Comparison of ENCODE assay signal across 33 cellular contexts in the genomic region with DNA sequence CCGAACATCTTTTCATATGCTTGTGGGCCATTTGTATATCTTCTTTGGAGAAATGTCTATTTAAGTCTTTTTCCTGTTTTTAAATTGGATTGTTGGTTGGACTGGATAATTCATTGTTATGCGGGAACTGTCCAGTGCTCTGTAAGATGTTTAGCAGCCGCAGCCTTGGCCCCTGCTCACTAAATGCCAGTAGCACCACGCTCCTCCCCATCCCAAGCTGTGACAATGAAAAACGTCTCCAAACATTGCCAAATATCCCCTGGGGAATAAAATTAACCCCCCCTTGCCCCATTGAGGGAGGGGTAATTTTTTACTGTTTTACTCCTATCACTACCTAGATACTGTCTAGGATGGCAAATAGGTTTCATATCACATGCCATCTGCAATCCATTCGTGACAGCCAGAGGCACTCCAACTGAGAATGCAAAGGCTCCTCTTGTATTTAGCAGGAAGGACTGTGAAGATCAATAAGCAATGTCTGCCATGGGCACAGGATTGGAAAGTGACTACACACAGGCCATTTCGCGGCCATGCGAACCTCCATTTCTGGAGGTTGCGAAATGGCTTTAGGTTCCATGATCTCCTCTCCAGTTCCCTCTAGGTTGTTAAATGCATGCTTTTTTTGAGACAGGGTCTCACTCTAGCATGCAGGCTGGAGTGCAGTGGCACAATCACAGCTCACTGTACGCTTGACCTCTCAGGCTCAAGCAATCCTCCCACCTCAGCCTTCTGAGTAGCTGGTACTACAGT. TPM values are rescaled to one million over a fixed set of nuclear protein-coding genes. Genes with fewer than 3 reads are reported as not detected.
"Had no signal": no experiment of that assay in that cellular context is flagged by ENCODE, and none has a peak within 500 bp of the region (broad histone marks: within the 10 kb centered on the region; RNA-seq: fewer than 3 reads in every experiment).

No MANE protein-coding gene starts in this region.

- FAIRE-seq: TTC549 had no signal

- H3K27me3 ChIP-seq: brain microvascular endothelial cell, cardiac muscle cell, Peyer's patch had no signal

- H3K4me1 Mint-ChIP-seq: activated CD4-positive, alpha-beta T cell treated with anti-CD3 and anti-CD28 coated beads, Interleukin-2, amount 10 ng/mL, durations not matched to agents 7 days and 5 days; activated naive CD4-positive, alpha-beta T cell treated with anti-CD3 and anti-CD28 coated beads, Interleukin-2, amount 10 ng/mL, durations not matched to agents 7 days and 5 days; activated naive CD8-positive, alpha-beta T cell treated with anti-CD3 and anti-CD28 coated beads, Interleukin-2, amount 50 U/mL, for 24 hours had no signal

- H3K4me3 Mint-ChIP-seq: activated CD4-positive, alpha-beta T cell treated with anti-CD3 and anti-CD28 coated beads for 36 hours; activated CD4-positive, alpha-beta T cell treated with anti-CD3 and anti-CD28 coated beads, Interleukin-2, amount 10 ng/mL, durations not matched to agents 7 days and 5 days; activated CD8-positive, alpha-beta T cell treated with anti-CD3 and anti-CD28 coated beads, Interleukin-2, amount 10 ng/mL, durations not matched to agents 7 days and 5 days; activated naive CD4-positive, alpha-beta T cell treated with anti-CD3 and anti-CD28 coated beads, Interleukin-2, amount 10 ng/mL, durations not matched to agents 7 days and 5 days; activated naive CD8-positive, alpha-beta T cell; activated naive CD8-positive, alpha-beta T cell treated with anti-CD3 and anti-CD28 coated beads, Interleukin-2, amount 50 U/mL, for 24 hours; activated T-cell treated with anti-CD3 and anti-CD28 coated beads, Interleukin-2, amount 50 U/mL, for 24 hours had no signal

- H3K4me3 ChIP-seq: cardiac muscle cell, Peyer's patch had no signal

- H3K27ac ChIP-seq: brain microvascular endothelial cell, cardiac muscle cell, Peyer's patch had no signal

- H3K36me3 Mint-ChIP-seq: activated naive CD4-positive, alpha-beta T cell treated with anti-CD3 and anti-CD28 coated beads, Interleukin-2, amount 10 ng/mL, durations not matched to agents 7 days and 5 days had no signal

- H3K9me3 ChIP-seq: Peyer's patch had no signal

- H3K9me3 Mint-ChIP-seq: activated CD4-positive, alpha-beta T cell treated with anti-CD3 and anti-CD28 coated beads, Interleukin-2, amount 10 ng/mL, durations not matched to agents 7 days and 5 days; activated naive CD4-positive, alpha-beta T cell treated with anti-CD3 and anti-CD28 coated beads, Interleukin-2, amount 10 ng/mL, durations not matched to agents 7 days and 5 days; activated naive CD8-positive, alpha-beta T cell treated with anti-CD3 and anti-CD28 coated beads, Interleukin-2, amount 50 U/mL, for 24 hours; activated T-cell treated with anti-CD3 and anti-CD28 coated beads, Interleukin-2, amount 50 U/mL, for 24 hours had no signal

- DNase-seq: activated CD4-positive, alpha-beta T cell treated with anti-CD3 and anti-CD28 coated beads for 36 hours; activated CD4-positive, alpha-beta T cell treated with anti-CD3 and anti-CD28 coated beads, Interleukin-2, amount 10 ng/mL, durations not matched to agents 7 days and 5 days; activated CD4-positive, alpha-beta T cell treated with anti-CD3 and anti-CD28 coated beads, Interleukin-2, amount 50 U/mL, for 48 hours; activated CD8-positive, alpha-beta T cell treated with anti-CD3 and anti-CD28 coated beads, Interleukin-2, amount 10 ng/mL, durations not matched to agents 7 days and 5 days; activated gamma-delta T cell treated with Interleukin-2 at 50 U/mL for 16 hours; activated naive CD4-positive, alpha-beta T cell treated with anti-CD3 and anti-CD28 coated beads, Interleukin-2, amount 10 ng/mL, durations not matched to agents 7 days and 5 days; activated naive CD8-positive, alpha-beta T cell treated with anti-CD3 and anti-CD28 coated beads, Interleukin-2, amount 50 U/mL, for 24 hours; activated T-cell treated with anti-CD3 and anti-CD28 coated beads, Interleukin-2, amount 50 U/mL, for 24 hours; anterior cingulate cortex; brain microvascular endothelial cell; NCI-H1092 treated with DMSO at 0.1 percent for 48 hours; NCI-H1417; NCI-H146; NCI-H187; NCI-H2029 treated with DMSO at 0.1 percent for 48 hours; NCI-H2107; NCI-H2171; NCI-H510A; NCI-H526; NCI-H748 treated with DMSO at 0.1 percent for 48 hours; NK-92 treated with Interleukin-12 subunit alpha and Interleukin-12 subunit beta, amount 100 ng/mL, for 24 hours; PC-3; Peyer's patch; RPMI8226; SIG-M5; T1000 had no signal

- ATAC-seq: activated CD4-positive, alpha-beta T cell treated with anti-CD3 and anti-CD28 coated beads for 36 hours; activated CD8-positive, alpha-beta T cell treated with anti-CD3 and anti-CD28 coated beads, Interleukin-2, amount 10 ng/mL, durations not matched to agents 7 days and 5 days; activated naive CD8-positive, alpha-beta T cell treated with anti-CD3 and anti-CD28 coated beads, Interleukin-2, amount 50 U/mL, for 24 hours; PC-3 had no signal

- H3K27me3 Mint-ChIP-seq: activated CD4-positive, alpha-beta T cell treated with anti-CD3 and anti-CD28 coated beads for 36 hours; activated CD4-positive, alpha-beta T cell treated with anti-CD3 and anti-CD28 coated beads, Interleukin-2, amount 10 ng/mL, durations not matched to agents 7 days and 5 days; activated naive CD8-positive, alpha-beta T cell; activated naive CD8-positive, alpha-beta T cell treated with anti-CD3 and anti-CD28 coated beads, Interleukin-2, amount 50 U/mL, for 24 hours; activated T-cell treated with anti-CD3 and anti-CD28 coated beads, Interleukin-2, amount 50 U/mL, for 24 hours had no signal

- H3K27ac Mint-ChIP-seq: activated CD4-positive, alpha-beta T cell treated with anti-CD3 and anti-CD28 coated beads for 36 hours; activated CD4-positive, alpha-beta T cell treated with anti-CD3 and anti-CD28 coated beads, Interleukin-2, amount 10 ng/mL, durations not matched to agents 7 days and 5 days; activated CD8-positive, alpha-beta T cell treated with anti-CD3 and anti-CD28 coated beads, Interleukin-2, amount 10 ng/mL, durations not matched to agents 7 days and 5 days; activated naive CD4-positive, alpha-beta T cell treated with anti-CD3 and anti-CD28 coated beads, Interleukin-2, amount 10 ng/mL, durations not matched to agents 7 days and 5 days; activated naive CD8-positive, alpha-beta T cell; activated naive CD8-positive, alpha-beta T cell treated with anti-CD3 and anti-CD28 coated beads, Interleukin-2, amount 50 U/mL, for 24 hours; activated T-cell treated with anti-CD3 and anti-CD28 coated beads, Interleukin-2, amount 50 U/mL, for 24 hours had no signal

- H3K36me3 ChIP-seq: brain microvascular endothelial cell, cardiac muscle cell, Peyer's patch had no signal

RNA-seq across cellular contexts. Expression of gene PLXDC1, which starts 9.3 kb away (rescaled TPM):
- total RNA-seq: PC-3 had no signal

RNA-seq across cellular contexts. Expression of gene ARL5C, which starts 23.9 kb away (rescaled TPM):
- total RNA-seq: activated CD4-positive, alpha-beta T cell treated with anti-CD3 and anti-CD28 coated beads for 36 hours; activated CD8-positive, alpha-beta T cell treated with anti-CD3 and anti-CD28 coated beads, Interleukin-2, amount 10 ng/mL, durations not matched to agents 7 days and 5 days; M059J; PC-3; Peyer's patch; SK-MEL-5; T-helper 1 cell treated with Interleukin-12 subunit alpha and Interleukin-12 subunit beta and Interleukin-4 antibody, amounts not matched to agents 30 ng/mL and 1 ng/mL, for 36 hours; T-helper 2 cell treated with Interferon-gamma antibody and Interleukin-4, amounts not matched to agents 100 ng/mL and 5 ng/mL, for 36 hours had no signal
- polyA plus RNA-seq: cardiac muscle cell had no signal
